Comparison of ENCODE assay signal across 12 cellular contexts in the genomic region with DNA sequence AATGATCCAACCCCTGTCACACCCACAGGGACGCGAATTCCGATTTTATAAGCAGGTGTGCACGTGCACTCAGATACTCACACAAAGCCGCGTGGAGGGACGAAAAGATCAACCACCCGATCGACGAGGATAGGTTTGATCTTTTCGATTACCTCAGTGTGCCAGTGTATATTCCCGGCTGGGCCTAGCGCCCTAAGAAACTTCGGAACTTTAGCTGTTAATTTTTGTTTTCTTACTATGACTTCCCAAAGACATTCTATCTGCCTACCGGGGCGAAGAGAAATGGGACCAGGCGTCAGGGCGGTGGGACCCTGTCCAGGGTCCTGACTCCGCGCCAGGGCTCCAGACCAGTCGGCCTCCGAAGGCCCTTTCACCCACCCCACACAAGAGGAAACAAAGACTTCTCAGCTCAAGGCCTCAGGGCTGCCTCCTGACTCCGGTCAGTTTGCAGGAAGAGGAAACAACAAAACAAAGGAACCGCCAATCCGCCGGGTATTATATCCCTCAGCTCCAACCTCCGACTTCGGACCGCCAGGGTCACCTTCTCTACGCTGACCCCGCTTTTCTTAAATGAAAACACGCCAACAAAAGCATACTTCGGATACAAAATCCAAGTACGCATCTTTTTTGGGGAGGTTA. TPM values are rescaled to one million over a fixed set of nuclear protein-coding genes. Genes with fewer than 3 reads are reported as not detected.
DNase-seq lines count a peak whose midpoint lies in the region; ATAC-seq, FAIRE-seq and TF ChIP-seq lines count a peak whose summit lies in the region.
"Had no signal": no experiment of that assay in that cellular context is flagged by ENCODE, and none has a peak within 500 bp of the region (broad histone marks: within the 10 kb centered on the region; RNA-seq: fewer than 3 reads in every experiment).

No MANE protein-coding gene starts in this region.

- TF ChIP-seq CTCF in GM20000 (IDR thresholded peaks at IDR 0.05; ENCODE audit: extremely low read depth, missing control alignments) (no peak), WTC11 (IDR thresholded peaks at IDR 0.05) (no peak), pancreas (IDR thresholded peaks at IDR 0.05) (no peak)

- H3K4me3 ChIP-seq in iPS-20b (ENCODE audit: low read length) (peak overlapping the region; percentile 74), pancreas (peak overlapping the region; percentile 27 to 70 (median 56))

- peak overlapping the region; percentile 81 for H3K4me3 Mint-ChIP-seq in WTC11
- H3K4me3 Mint-ChIP-seq in stimulated activated naive CD8-positive, alpha-beta T cell treated with anti-CD3 and anti-CD28 coated beads, Interleukin-15, amount 100 ng/mL, for 72 hours = peak overlapping the region in 1 of 2 donors; percentile 35

- peaks cover 11% of the 10 kb centered on the region; the same call in 1 of the 2 replicates for H3K36me3 Mint-ChIP-seq in WTC11

- H3K27me3 ChIP-seq in iPS-20b (ENCODE audit: insufficient read depth, low read length) (peaks cover 85% of the 10 kb centered on the region), pancreas (no peaks in the 10 kb centered on the region)

- ATAC-seq in WTC11 (peak; percentile 68), pancreas (peak; percentile 7 to 43 (median 38))
- ATAC-seq in stimulated activated naive CD8-positive, alpha-beta T cell treated with anti-CD3 and anti-CD28 coated beads, Interleukin-15, amount 100 ng/mL, for 72 hours = no peak

- H3K27ac ChIP-seq in iPS-20b (ENCODE audit: low read length) (no peak overlapping the region), pancreas (peak overlapping the region; percentile 86 to 92 (median 88))

- FAIRE-seq in pancreas (lab: Jason Lieb, UNC) = no peak

- no peaks in the 10 kb centered on the region for H3K9me3 ChIP-seq in iPS-20b (ENCODE audit: insufficient read depth, low read depth, low read length)
- no peaks in the 10 kb centered on the region for H3K9me3 ChIP-seq in pancreas

- peak overlapping the region; percentile 43; the same call in 1 of the 2 replicates for H3K9ac ChIP-seq in iPS-20b (ENCODE audit: low read depth, low read length)

- H3K27me3 Mint-ChIP-seq in WTC11 (ENCODE audit: low read depth) = peaks cover 68% of the 10 kb centered on the region
- H3K27me3 Mint-ChIP-seq in stimulated activated naive CD8-positive, alpha-beta T cell treated with anti-CD3 and anti-CD28 coated beads, Interleukin-15, amount 100 ng/mL, for 72 hours = peaks cover 89% of the 10 kb centered on the region

- CTCF ChIA-PET in WTC11 (lab: Charles Lee) = interaction anchor here (0.6 to 8.5 kb wide), 24 partner anchors 10 to 729 kb away, joined by 3 to 104 read pairs (median 4); no protein-coding TSS in a partner anchor

- no peak overlapping the region for H3K27ac Mint-ChIP-seq in WTC11
- H3K27ac Mint-ChIP-seq in stimulated activated naive CD8-positive, alpha-beta T cell treated with anti-CD3 and anti-CD28 coated beads, Interleukin-15, amount 100 ng/mL, for 72 hours = no peak overlapping the region

- WGBS in pancreas, 2 donors = 3 to 4% methylated on average over 34 of the region's 34 CpGs

- H3K4me1 ChIP-seq in iPS-20b (ENCODE audit: insufficient read depth, low read length) = peaks cover 12% of the 10 kb centered on the region; the same call in 1 of the 2 replicates
- peaks cover 8 to 31% (median 28%) of the 10 kb centered on the region in 3 donors for H3K4me1 ChIP-seq in pancreas

- intact Hi-C loops in pancreas (cut with DNase I) = loop anchor here in 1 of 3 donors (5.0 to 10.0 kb wide), 2 partner anchors 414 to 671 kb away; no protein-coding TSS in a partner anchor

- DNase-seq in GM20000 (ENCODE audit: low spot score) = peak; percentile 48
- peak; percentile 77 for DNase-seq in WTC11 (ENCODE audit: low spot score)
- DNase-seq in pancreas = peak in 5 of 6 donors; percentile 70 to 77 (median 74)
- no peak for DNase-seq in GM19238 (ENCODE audit: insufficient read length, low spot score)
- no peak for DNase-seq in central memory CD4-positive, alpha-beta T cell
- no peak for DNase-seq in stimulated activated naive CD8-positive, alpha-beta T cell treated with anti-CD3 and anti-CD28 coated beads, Interleukin-15, amount 100 ng/mL, for 72 hours
- DNase-seq: left ventricle myocardium superior, NCI-H1694 treated with DMSO at 0.1 percent for 48 hours had no signal

- peaks cover 83% of the 10 kb centered on the region for H3K4me1 Mint-ChIP-seq in WTC11
- peaks cover 51% of the 10 kb centered on the region for H3K4me1 Mint-ChIP-seq in stimulated activated naive CD8-positive, alpha-beta T cell treated with anti-CD3 and anti-CD28 coated beads, Interleukin-15, amount 100 ng/mL, for 72 hours

- H3K36me3 ChIP-seq in iPS-20b (ENCODE audit: insufficient read depth, low read depth, low read length) (no peaks in the 10 kb centered on the region), pancreas (no peaks in the 10 kb centered on the region)

- POLR2A ChIA-PET in WTC11 (lab: Charles Lee) = interaction anchor here (1.3 to 5.4 kb wide), 2 partner anchors 22 to 37 kb away, joined by 4 to 38 read pairs; no protein-coding TSS in a partner anchor

- H3K9me3 Mint-ChIP-seq in WTC11 = no peaks in the 10 kb centered on the region
- no peaks in the 10 kb centered on the region for H3K9me3 Mint-ChIP-seq in stimulated activated naive CD8-positive, alpha-beta T cell treated with anti-CD3 and anti-CD28 coated beads, Interleukin-15, amount 100 ng/mL, for 72 hours

TF ChIP-seq in WTC11, 78 proteins besides CTCF, POLR2A, EP300 and RAD21 (continues in another document):
- peak; percentile 30; the same call in 1 of the 2 replicates for TF ChIP-seq TP53 (CRISPR knock-in tag; IDR thresholded peaks at IDR 0.05)
- TF ChIP-seq, protein P1, sequence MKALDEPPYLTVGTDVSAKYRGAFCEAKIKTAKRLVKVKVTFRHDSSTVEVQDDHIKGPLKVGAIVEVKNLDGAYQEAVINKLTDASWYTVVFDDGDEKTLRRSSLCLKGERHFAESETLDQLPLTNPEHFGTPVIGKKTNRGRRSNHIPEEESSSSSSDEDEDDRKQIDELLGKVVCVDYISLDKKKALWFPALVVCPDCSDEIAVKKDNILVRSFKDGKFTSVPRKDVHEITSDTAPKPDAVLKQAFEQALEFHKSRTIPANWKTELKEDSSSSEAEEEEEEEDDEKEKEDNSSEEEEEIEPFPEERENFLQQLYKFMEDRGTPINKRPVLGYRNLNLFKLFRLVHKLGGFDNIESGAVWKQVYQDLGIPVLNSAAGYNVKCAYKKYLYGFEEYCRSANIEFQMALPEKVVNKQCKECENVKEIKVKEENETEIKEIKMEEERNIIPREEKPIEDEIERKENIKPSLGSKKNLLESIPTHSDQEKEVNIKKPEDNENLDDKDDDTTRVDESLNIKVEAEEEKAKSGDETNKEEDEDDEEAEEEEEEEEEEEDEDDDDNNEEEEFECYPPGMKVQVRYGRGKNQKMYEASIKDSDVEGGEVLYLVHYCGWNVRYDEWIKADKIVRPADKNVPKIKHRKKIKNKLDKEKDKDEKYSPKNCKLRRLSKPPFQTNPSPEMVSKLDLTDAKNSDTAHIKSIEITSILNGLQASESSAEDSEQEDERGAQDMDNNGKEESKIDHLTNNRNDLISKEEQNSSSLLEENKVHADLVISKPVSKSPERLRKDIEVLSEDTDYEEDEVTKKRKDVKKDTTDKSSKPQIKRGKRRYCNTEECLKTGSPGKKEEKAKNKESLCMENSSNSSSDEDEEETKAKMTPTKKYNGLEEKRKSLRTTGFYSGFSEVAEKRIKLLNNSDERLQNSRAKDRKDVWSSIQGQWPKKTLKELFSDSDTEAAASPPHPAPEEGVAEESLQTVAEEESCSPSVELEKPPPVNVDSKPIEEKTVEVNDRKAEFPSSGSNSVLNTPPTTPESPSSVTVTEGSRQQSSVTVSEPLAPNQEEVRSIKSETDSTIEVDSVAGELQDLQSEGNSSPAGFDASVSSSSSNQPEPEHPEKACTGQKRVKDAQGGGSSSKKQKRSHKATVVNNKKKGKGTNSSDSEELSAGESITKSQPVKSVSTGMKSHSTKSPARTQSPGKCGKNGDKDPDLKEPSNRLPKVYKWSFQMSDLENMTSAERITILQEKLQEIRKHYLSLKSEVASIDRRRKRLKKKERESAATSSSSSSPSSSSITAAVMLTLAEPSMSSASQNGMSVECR (CRISPR knock-in tag; IDR thresholded peaks at IDR 0.05; ENCODE audit: borderline replicate concordance) = peak; percentile 88
- peak; percentile 60 for TF ChIP-seq USF1 (CRISPR knock-in tag; IDR thresholded peaks at IDR 0.05)
- TF ChIP-seq ZBTB43 (CRISPR knock-in tag; IDR thresholded peaks at IDR 0.05) = 0 out of 2 replicates have a peak, but pooled peaks have one; percentile 37

RNA-seq across cellular contexts. Expression of gene ONECUT1, which starts 6.8 kb away (rescaled TPM):
- total RNA-seq in WTC11 (2021) = 33.8 to 39.3 TPM (median 35.9 TPM) in 3 replicates
- 10 to 100 TPM; 30.4 to 56.2 (median 37.7) TPM for total RNA-seq in pancreas
- 10 to 100 TPM in 1 of 2 donors, 1 to 10 TPM in 1; 8.0 to 36.2 TPM for polyA plus RNA-seq in pancreas
- total RNA-seq: cardiac septum; left ventricle myocardium superior; T-helper 2 cell treated with Interferon-gamma antibody and Interleukin-4, amounts not matched to agents 100 ng/mL and 5 ng/mL, for 36 hours; ureter had no signal

Comparison
In these comparisons a context has a peak if more than half of its experiments do, and no peak if none do; other contexts are left out.
1. DNase-seq: peak in GM20000 (single experiment), WTC11 (single experiment) and pancreas (5 of 6); none in GM19238 (single experiment), central memory CD4-positive, alpha-beta T cell (single experiment) and stimulated activated naive CD8-positive, alpha-beta T cell treated with anti-CD3 and anti-CD28 coated beads, Interleukin-15, amount 100 ng/mL, for 72 hours (0 of 2).